ENCODE assay signal across 15 cellular contexts in genomic region chr3:188320757-188321156, GRCh38.
DNase-seq lines count a peak whose midpoint lies in the region; ATAC-seq and TF ChIP-seq lines count a peak whose summit lies in the region.
"Had no signal": no experiment of that assay in that cellular context is flagged by ENCODE, and none has a peak within 500 bp of the region (broad histone marks: within the 10 kb centered on the region; RNA-seq: fewer than 3 reads in every experiment).

No MANE protein-coding gene starts in this region.

- H3K4me1 Mint-ChIP-seq in chondrocyte (ENCODE audit: low read depth): peaks cover 65% of the 10 kb centered on the region

- DNase-seq in Daoy (ENCODE audit: low read depth) (peak; percentile 73), MV-4-11 (lab: John Stamatoyannopoulos, UW) (peak; percentile 55), chondrocyte (ENCODE audit: low spot score) (no peak), renal cortical epithelial cell (ENCODE audit: low read depth) (peak; percentile 58), ACHN (no peak)
- DNase-seq in activated CD8-positive, alpha-beta memory T cell treated with anti-CD3 and anti-CD28 coated beads for 24 hours: no peak
- DNase-seq: activated effector memory CD4-positive, alpha-beta T cell treated with Interleukin-2 at 50 U/mL for 16 hours; CD4-positive, alpha-beta memory T cell; GDM1; naive thymus-derived CD4-positive, alpha-beta T cell; NCI-H82; transverse colon had no signal

- peaks cover 6% of the 10 kb centered on the region for H3K36me3 Mint-ChIP-seq in chondrocyte (ENCODE audit: low read depth)

- H3K4me3 Mint-ChIP-seq in chondrocyte (ENCODE audit: unreplicated experiment): no peak overlapping the region
- H3K4me3 Mint-ChIP-seq: CD4-positive, alpha-beta memory T cell; T-helper 2 cell treated with Interferon-gamma antibody and Interleukin-4, amounts not matched to agents 5 μg/mL and 100 μg/mL, for 36 hours had no signal

- H3K27me3 Mint-ChIP-seq in chondrocyte (ENCODE audit: low read depth): no peaks in the 10 kb centered on the region
- H3K27me3 Mint-ChIP-seq: CD4-positive, alpha-beta memory T cell had no signal

- no peaks in the 10 kb centered on the region for H3K9me3 Mint-ChIP-seq in chondrocyte (ENCODE audit: low read depth)

- no peak for TF ChIP-seq CTCF in chondrocyte (IDR thresholded peaks at IDR 0.05)

- in situ Hi-C loops in ACHN (cut with HindIII; ENCODE audit: low pct_ligation_motif_present, low pct_unique_long_range_greater_than_20kb, low sequenced_read_pairs): no loop called here

- H3K27ac Mint-ChIP-seq in chondrocyte (ENCODE audit: unreplicated experiment): peak overlapping the region; percentile 14
- H3K27ac Mint-ChIP-seq: T-helper 2 cell treated with Interferon-gamma antibody and Interleukin-4, amounts not matched to agents 5 μg/mL and 100 μg/mL, for 36 hours had no signal

- ATAC-seq in HG03108 (IDR thresholded peaks at IDR 0.05; ENCODE audit: unreplicated experiment) (no peak), HG03442 (IDR thresholded peaks at IDR 0.05; ENCODE audit: unreplicated experiment) (no peak)
- ATAC-seq: naive thymus-derived CD4-positive, alpha-beta T cell had no signal

Comparison
In these comparisons a context has a peak if more than half of its experiments do, and no peak if none do; other contexts are left out.
1. DNase-seq: peak in Daoy (single experiment), MV-4-11 (single experiment) and renal cortical epithelial cell (single experiment); none in chondrocyte (single experiment), activated CD8-positive, alpha-beta memory T cell treated with anti-CD3 and anti-CD28 coated beads for 24 hours (single experiment) and ACHN (single experiment).